1 cellular context compared by ENCODE assay signal in genomic region chr11:68469122-68469521, GRCh38.
TF ChIP-seq lines count a peak whose summit lies in the region.

No MANE protein-coding gene starts in this region.

TF ChIP-seq in GM12878, 131 proteins besides CTCF, POLR2A, EP300 and RAD21 (continued from another document):
- TF ChIP-seq, protein P1, sequence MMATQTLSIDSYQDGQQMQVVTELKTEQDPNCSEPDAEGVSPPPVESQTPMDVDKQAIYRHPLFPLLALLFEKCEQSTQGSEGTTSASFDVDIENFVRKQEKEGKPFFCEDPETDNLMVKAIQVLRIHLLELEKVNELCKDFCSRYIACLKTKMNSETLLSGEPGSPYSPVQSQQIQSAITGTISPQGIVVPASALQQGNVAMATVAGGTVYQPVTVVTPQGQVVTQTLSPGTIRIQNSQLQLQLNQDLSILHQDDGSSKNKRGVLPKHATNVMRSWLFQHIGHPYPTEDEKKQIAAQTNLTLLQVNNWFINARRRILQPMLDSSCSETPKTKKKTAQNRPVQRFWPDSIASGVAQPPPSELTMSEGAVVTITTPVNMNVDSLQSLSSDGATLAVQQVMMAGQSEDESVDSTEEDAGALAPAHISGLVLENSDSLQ (IDR thresholded peaks at IDR 0.05) = no peak
- TF ChIP-seq SMAD5 (IDR thresholded peaks at IDR 0.05; ENCODE audit: low read depth) = no peak
- no peak for TF ChIP-seq ZNF207 (IDR thresholded peaks at IDR 0.05; ENCODE audit: borderline replicate concordance)
- TF ChIP-seq BRCA1 (IDR thresholded peaks at IDR 0.05; ENCODE audit: low read depth, low read length) = no peak
- TF ChIP-seq NFXL1 (IDR thresholded peaks at IDR 0.05; ENCODE audit: borderline replicate concordance) = no peak
- TF ChIP-seq SMARCA5 (IDR thresholded peaks at IDR 0.05) = no peak
- TF ChIP-seq KAT2A (conservative IDR thresholded peaks at IDR 0.05; ENCODE audit: control insufficient read depth, low read depth, low read length) = no peak
- TF ChIP-seq ATF7 (IDR thresholded peaks at IDR 0.05; ENCODE audit: low read depth) = no peak
- no peak for TF ChIP-seq ESRRA (IDR thresholded peaks at IDR 0.05; ENCODE audit: low read length)
- TF ChIP-seq RBBP5 (conservative IDR thresholded peaks at IDR 0.05) = no peak
- TF ChIP-seq E4F1 (IDR thresholded peaks at IDR 0.05; ENCODE audit: borderline replicate concordance, partially characterized antibody) = no peak
- no peak for TF ChIP-seq ZNF217 (IDR thresholded peaks at IDR 0.05)
- no peak for TF ChIP-seq GATAD2B (conservative IDR thresholded peaks at IDR 0.05; ENCODE audit: low read depth)
